1 cellular context compared by ENCODE assay signal in the genomic region with DNA sequence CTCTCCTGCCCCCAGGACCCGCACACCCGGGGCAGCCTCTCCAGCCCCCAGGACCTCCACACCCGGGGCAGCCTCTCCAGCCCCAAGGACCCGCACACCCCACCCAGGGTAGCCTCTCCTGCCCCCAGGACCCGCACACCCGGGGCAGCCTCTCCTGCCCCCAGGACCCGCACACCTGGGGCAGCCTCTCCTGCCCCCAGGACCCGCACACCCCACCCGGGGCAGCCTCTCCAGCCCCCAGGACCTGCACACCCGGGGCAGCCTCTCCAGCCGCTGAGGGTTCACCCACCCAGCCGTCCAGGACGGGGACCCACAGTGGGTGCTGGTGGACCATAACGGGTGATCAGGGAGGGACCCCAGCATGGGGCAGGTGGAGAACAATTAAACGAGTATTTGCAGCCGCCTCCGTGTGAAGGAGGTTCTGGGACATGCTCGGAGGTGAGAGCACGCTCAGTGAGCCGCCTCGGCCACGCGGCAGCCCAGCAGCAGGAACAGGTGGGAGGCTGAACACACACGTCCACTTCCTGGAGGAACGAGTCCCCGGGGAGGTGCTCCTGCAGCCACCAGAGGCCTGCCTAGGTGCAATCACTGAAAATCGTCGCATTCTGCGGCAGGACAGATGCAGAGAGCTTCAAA.
TF ChIP-seq lines count a peak whose summit lies in the region.

No MANE protein-coding gene starts in this region.

TF ChIP-seq in SK-N-SH treated with all-trans-retinoic acid at 6 μM for 48 hours, 23 proteins besides CTCF, POLR2A, EP300 and RAD21 (continued from another document):
- TF ChIP-seq, protein P1, sequence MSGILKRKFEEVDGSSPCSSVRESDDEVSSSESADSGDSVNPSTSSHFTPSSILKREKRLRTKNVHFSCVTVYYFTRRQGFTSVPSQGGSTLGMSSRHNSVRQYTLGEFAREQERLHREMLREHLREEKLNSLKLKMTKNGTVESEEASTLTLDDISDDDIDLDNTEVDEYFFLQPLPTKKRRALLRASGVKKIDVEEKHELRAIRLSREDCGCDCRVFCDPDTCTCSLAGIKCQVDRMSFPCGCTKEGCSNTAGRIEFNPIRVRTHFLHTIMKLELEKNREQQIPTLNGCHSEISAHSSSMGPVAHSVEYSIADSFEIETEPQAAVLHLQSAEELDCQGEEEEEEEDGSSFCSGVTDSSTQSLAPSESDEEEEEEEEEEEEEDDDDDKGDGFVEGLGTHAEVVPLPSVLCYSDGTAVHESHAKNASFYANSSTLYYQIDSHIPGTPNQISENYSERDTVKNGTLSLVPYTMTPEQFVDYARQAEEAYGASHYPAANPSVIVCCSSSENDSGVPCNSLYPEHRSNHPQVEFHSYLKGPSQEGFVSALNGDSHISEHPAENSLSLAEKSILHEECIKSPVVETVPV (CRISPR knock-in tag; IDR thresholded peaks at IDR 0.05): no peak
- TF ChIP-seq ZFP30 (CRISPR knock-in tag; IDR thresholded peaks at IDR 0.05) (no peak), TCF4 (CRISPR knock-in tag; IDR thresholded peaks at IDR 0.05; ENCODE audit: borderline replicate concordance) (no peak), ZFP3 (CRISPR knock-in tag; IDR thresholded peaks at IDR 0.05) (no peak), ESRRG (CRISPR knock-in tag; IDR thresholded peaks at IDR 0.05) (no peak), CSDC2 (CRISPR knock-in tag; IDR thresholded peaks at IDR 0.05) (no peak), BACH2 (CRISPR knock-in tag; IDR thresholded peaks at IDR 0.05; ENCODE audit: borderline replicate concordance) (no peak), ZNF565 (CRISPR knock-in tag; conservative IDR thresholded peaks at IDR 0.05; ENCODE audit: low read depth) (no peak), GLIS3 (CRISPR knock-in tag; IDR thresholded peaks at IDR 0.05) (no peak), ARNTL (CRISPR knock-in tag; IDR thresholded peaks at IDR 0.05; ENCODE audit: borderline replicate concordance, low read depth) (no peak), ISL1 (CRISPR knock-in tag; IDR thresholded peaks at IDR 0.05) (no peak), TOX (CRISPR knock-in tag; IDR thresholded peaks at IDR 0.05; ENCODE audit: borderline replicate concordance) (no peak), PATZ1 (CRISPR knock-in tag; IDR thresholded peaks at IDR 0.05; ENCODE audit: borderline replicate concordance) (no peak), ZNF70 (CRISPR knock-in tag; IDR thresholded peaks at IDR 0.05) (no peak), OSR1 (CRISPR knock-in tag; IDR thresholded peaks at IDR 0.05) (no peak)
